ENCODE assay signal across 8 cellular contexts in the genomic region with DNA sequence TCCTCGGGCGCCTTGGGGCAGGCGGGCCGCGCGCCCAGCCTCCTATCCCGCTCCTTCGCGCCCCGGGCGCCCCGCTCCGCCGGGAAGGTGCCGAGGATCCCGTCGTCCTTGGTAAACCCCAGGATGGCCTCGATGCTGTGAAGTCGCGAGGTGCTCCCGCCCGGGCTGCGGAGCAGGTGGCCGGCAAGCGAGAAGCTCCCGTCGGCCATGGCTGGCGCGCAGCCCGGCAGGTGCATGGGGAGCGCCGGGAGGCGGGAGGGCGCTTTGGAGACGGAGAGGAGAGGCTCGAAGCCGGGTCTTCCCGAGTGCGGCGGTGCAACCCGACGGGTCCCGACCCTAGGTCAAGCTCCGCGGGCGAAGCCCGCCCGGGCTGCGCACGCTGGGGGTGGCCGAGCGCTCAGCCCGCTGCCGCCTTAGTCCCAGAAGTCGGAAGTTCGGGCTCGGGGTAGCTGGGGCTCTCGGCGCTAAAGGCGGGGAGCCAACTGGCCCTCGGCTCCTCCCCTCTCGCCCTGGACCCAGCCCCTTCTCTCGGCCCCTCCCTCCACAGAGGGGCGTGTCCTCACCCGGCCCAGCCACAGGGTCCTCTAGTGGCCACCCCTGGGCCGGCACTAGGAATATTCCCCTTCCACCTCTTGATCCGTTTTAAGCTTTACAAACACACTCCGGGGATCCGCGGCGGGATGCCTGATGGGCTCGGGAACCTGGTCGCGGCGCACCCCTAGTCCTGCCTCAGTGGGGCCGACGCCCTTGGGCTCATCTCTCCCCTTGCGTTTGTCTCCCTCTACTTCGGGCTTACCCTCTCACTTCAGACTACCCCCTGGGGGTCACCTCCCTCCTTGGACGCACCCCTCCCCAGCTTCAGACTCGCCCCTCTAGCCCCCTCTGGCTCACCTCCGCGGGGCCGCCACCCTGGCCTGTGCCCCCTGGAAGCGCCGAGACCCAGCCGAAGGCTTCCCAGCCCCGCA. TPM values are rescaled to one million over a fixed set of nuclear protein-coding genes. Genes with fewer than 3 reads are reported as not detected.
DNase-seq lines count a peak whose midpoint lies in the region; ATAC-seq and TF ChIP-seq lines count a peak whose summit lies in the region.

A gene (minus strand): TSS at position 484 of the 965 bp plus-strand sequence. CDS start 248 bp downstream, at position 236.

- peaks cover 25% of the 10 kb centered on the region for H3K4me1 ChIP-seq in mammary epithelial cell (ENCODE audit: insufficient read depth, low read length)
- H3K4me1 ChIP-seq in lung (ENCODE audit: control insufficient read depth in 2 of 2, insufficient read depth in 2 of 2, low read length in 2 of 2): peaks cover 0 to 22% of the 10 kb centered on the region in 2 donors

- peak within 1 kb of the TSS; percentile 69 for H3K4me2 ChIP-seq in mammary epithelial cell (ENCODE audit: insufficient read depth, low read depth, low read length)

- no peak within 1 kb of the TSS for H3K9ac ChIP-seq in mammary epithelial cell (ENCODE audit: insufficient read depth, low read length)

- H3K9me3 ChIP-seq in mammary epithelial cell (replicated peaks; ENCODE audit: insufficient read depth, low read length) (no peaks in the 10 kb centered on the region), lung (ENCODE audit: control insufficient read depth in 2 of 2, insufficient read depth in 1 of 2, low read length in 1 of 2) (peaks cover 0 to 14% of the 10 kb centered on the region in 2 donors)

- peak within 1 kb of the TSS; percentile 54 for H2AFZ ChIP-seq in mammary epithelial cell (ENCODE audit: low read depth, low read length)

- no TSS peak for BruUV-seq in mammary epithelial cell (replicated peaks; lab: Mats Ljungman, UMichigan)

- H3K36me3 ChIP-seq in mammary epithelial cell (ENCODE audit: insufficient read depth, low read length) (no peaks in the 10 kb centered on the region), lung (ENCODE audit: control insufficient read depth in 2 of 2, insufficient read depth in 2 of 2, low read length in 2 of 2) (no peaks in the 10 kb centered on the region)

- H4K20me1 ChIP-seq in mammary epithelial cell (ENCODE audit: insufficient read depth, low read length): no peaks in the 10 kb centered on the region

- peak; percentile 46 for DNase-seq in ELR (ENCODE audit: low read depth)
- DNase-seq in mammary epithelial cell: no peak
- no peak for DNase-seq in lung (ENCODE audit: low spot score)
- DNase-seq in UCSD-AML1 (lab: John Stamatoyannopoulos, UW; ENCODE audit: unreplicated experiment): no peak
- DNase-seq in NCI-H1436 (lab: John Stamatoyannopoulos, UW): no peak
- DNase-seq in GM19240 (ENCODE audit: insufficient read length, low spot score): no peak

- 15% methylated on average over 10 of the region's 88 CpGs for WGBS in mammary epithelial cell (ENCODE audit: low coverage, missing lambda C conversion rate)
- 2 to 3% methylated on average over 73 to 88 of the region's 88 CpGs for WGBS in lung, 2 donors

- ATAC-seq in HG03342 (IDR thresholded peaks at IDR 0.05; ENCODE audit: unreplicated experiment) (peak; percentile 45), lung (ENCODE audit: insufficient read depth, low FRiP score) (peak; percentile 9), GM18867 (IDR thresholded peaks at IDR 0.05; ENCODE audit: unreplicated experiment) (no peak)

- H3K27ac ChIP-seq in mammary epithelial cell (ENCODE audit: insufficient read depth, low read depth, low read length) (no peak within 1 kb of the TSS), lung (ENCODE audit: low read depth in 1 of 2, low read length in 1 of 2) (no peak within 1 kb of the TSS)

- in situ Hi-C loops in mammary epithelial cell (cut with MboI; ENCODE audit: low sequenced_read_pairs in 2 of 2): no loop called here

- TF ChIP-seq CTCF in mammary epithelial cell (conservative IDR thresholded peaks at IDR 0.05 in 1 of 2, IDR thresholded peaks at IDR 0.05 in 1 of 2; ENCODE audit: extremely low read depth in 1 of 2, insufficient read depth in 1 of 2, low read depth in 1 of 2, low read length in 2 of 2) (no peak), lung (IDR thresholded peaks at IDR 0.05; ENCODE audit: control extremely low read depth, extremely low read depth) (no peak)

- H3K4me3 ChIP-seq in mammary epithelial cell (replicated peaks in 1 of 3; ENCODE audit: insufficient read depth in 1 of 3, low read depth in 2 of 3, low read length in 3 of 3): peak within 1 kb of the TSS in 1 of 3 experiments; percentile 5
- peak within 1 kb of the TSS; percentile 5 for H3K4me3 ChIP-seq in lung

- intact Hi-C loops in mammary epithelial cell (cut with micrococcal nuclease): no loop called here

- no peaks in the 10 kb centered on the region for H3K79me2 ChIP-seq in mammary epithelial cell (ENCODE audit: insufficient read depth, low read length)

- CTCF ChIA-PET in mammary epithelial cell (lab: Charles Lee; ENCODE audit: low non-redundant PET): interaction anchor here (0.6 kb wide), 1 partner anchor 188 kb away, joined by 11 read pairs; no protein-coding TSS in a partner anchor

- dilution Hi-C loops in mammary epithelial cell (cut with HindIII; ENCODE audit: low sequenced_read_pairs): no loop called here

- H3K27me3 ChIP-seq in mammary epithelial cell (ENCODE audit: insufficient read depth, low read length) (peaks cover 60% of the 10 kb centered on the region), lung (ENCODE audit: control insufficient read depth, insufficient read depth) (peaks cover 21% of the 10 kb centered on the region)

RNA-seq across cellular contexts. Expression of the gene that starts here (rescaled TPM):
- total RNA-seq in mammary epithelial cell (not detected), lung (not detected)
- polyA plus RNA-seq in mammary epithelial cell (not detected), lung (under 1 TPM in 1 of 2 donors, not detected in 1; 0.02 TPM)
- not detected for polyA minus RNA-seq in mammary epithelial cell

Comparison
In these comparisons a context has a peak if more than half of its experiments do, and no peak if none do; other contexts are left out.
1. Peak in ATAC-seq and H3K4me3 ChIP-seq in lung; RNA of the gene not detected or under 1 TPM.